In genomic region chr7:11609071-11609470, GRCh38 we compare ENCODE assay signal across 2 cellular contexts.
TF ChIP-seq lines count a peak whose summit lies in the region.

No MANE protein-coding gene starts in this region.

TF ChIP-seq in GM23338, 12 proteins besides CTCF, POLR2A, EP300 and RAD21 (continued from another document):
- TF ChIP-seq ETS1 (IDR thresholded peaks at IDR 0.05) (no peak), NANOG (IDR thresholded peaks at IDR 0.05; ENCODE audit: borderline replicate concordance) (no peak), ZNF114 (CRISPR knock-in tag; IDR thresholded peaks at IDR 0.05) (no peak), ZNF462 (CRISPR knock-in tag; IDR thresholded peaks at IDR 0.05) (no peak), EZH2 (IDR thresholded peaks at IDR 0.05; ENCODE audit: low read depth, unreplicated experiment) (no peak)

TF ChIP-seq in WTC11, 78 proteins besides CTCF, POLR2A, EP300 and RAD21 (continued from another document):
- no peak for TF ChIP-seq ZNF416 (CRISPR knock-in tag; IDR thresholded peaks at IDR 0.05)
- TF ChIP-seq NR1H2 (CRISPR knock-in tag; IDR thresholded peaks at IDR 0.05), result no peak
